In genomic region chr19:16261584-16262370, GRCh38 we compare ENCODE assay signal across 12 cellular contexts.
A peak's percentile ranks its signal among the peaks of the same experiment; 100 is the strongest.
DNase-seq lines count a peak whose midpoint lies in the region; ATAC-seq and TF ChIP-seq lines count a peak whose summit lies in the region.
"Had no signal": no experiment of that assay in that cellular context is flagged by ENCODE, and none has a peak within 500 bp of the region (broad histone marks: within the 10 kb centered on the region; RNA-seq: fewer than 3 reads in every experiment).

No MANE protein-coding gene starts in this region.

- H3K4me1 ChIP-seq in DOHH2 (ENCODE audit: control insufficient read depth, low read length), result peaks cover 75% of the 10 kb centered on the region

- CTCF ChIA-PET in activated CD8-positive, alpha-beta T cell treated with anti-CD3 and anti-CD28 coated beads, Interleukin-2, amount 10 ng/mL, durations not matched to agents 7 days and 5 days (lab: Charles Lee), result interaction anchor here (0.8 to 2.8 kb wide), 4 partner anchors 15 to 121 kb away, joined by 3 to 12 read pairs (median 4); no protein-coding TSS in a partner anchor

- peak overlapping the region; percentile 38 for H3K4me3 ChIP-seq in DOHH2 (ENCODE audit: low read length)
- no peak overlapping the region for H3K4me3 ChIP-seq in WERI-Rb-1 (ENCODE audit: low read depth, low read length)

- H3K4me2 ChIP-seq in DOHH2 (ENCODE audit: low read length), result peak overlapping the region; percentile 50

- POLR2A ChIA-PET in activated CD8-positive, alpha-beta T cell treated with anti-CD3 and anti-CD28 coated beads, Interleukin-2, amount 10 ng/mL, durations not matched to agents 7 days and 5 days (lab: Charles Lee), result interaction anchor here (1.4 to 1.5 kb wide), 2 partner anchors 22 to 63 kb away, joined by 3 to 5 read pairs; no protein-coding TSS in a partner anchor

- peaks cover 41% of the 10 kb centered on the region for H3F3A ChIP-seq in DOHH2 (ENCODE audit: control insufficient read depth, insufficient read depth)

- no peak for ATAC-seq in activated CD8-positive, alpha-beta T cell treated with anti-CD3 and anti-CD28 coated beads, Interleukin-2, amount 10 ng/mL, durations not matched to agents 7 days and 5 days
- ATAC-seq in naive B cell (ENCODE audit: low read depth in 2 of 2), result no peak

- intact Hi-C loops in CD14-positive monocyte (cut with micrococcal nuclease), result no loop called here

- no peak for TF ChIP-seq CTCF in CD14-positive monocyte (IDR thresholded peaks at IDR 0.05)
- TF ChIP-seq CTCF in DOHH2 (IDR thresholded peaks at IDR 0.05; ENCODE audit: low read depth, low read length, poor library complexity, severe bottlenecking), result no peak
- TF ChIP-seq CTCF in WERI-Rb-1 (IDR thresholded peaks at IDR 0.05; ENCODE audit: low read depth, low read length), result no peak

- H3K9me3 Mint-ChIP-seq in CD14-positive monocyte (peaks cover 0 to 9% (median 2%) of the 10 kb centered on the region in 7 donors), naive B cell (no peaks in the 10 kb centered on the region)
- no peaks in the 10 kb centered on the region for H3K9me3 Mint-ChIP-seq in activated CD8-positive, alpha-beta T cell treated with anti-CD3 and anti-CD28 coated beads, Interleukin-2, amount 10 ng/mL, durations not matched to agents 7 days and 5 days (ENCODE audit: insufficient read depth)
- H3K9me3 Mint-ChIP-seq: stimulated activated naive CD8-positive, alpha-beta T cell treated with anti-CD3 and anti-CD28 coated beads, Interleukin-15, Interleukin-2, amounts not matched to agents 100 ng/mL and 50 ng/mL, for 24 hours had no signal

- no peak for DNase-seq in CD14-positive monocyte (ENCODE audit: low spot score)
- peak; percentile 43 for DNase-seq in activated CD8-positive, alpha-beta T cell treated with anti-CD3 and anti-CD28 coated beads, Interleukin-2, amount 10 ng/mL, durations not matched to agents 7 days and 5 days
- DNase-seq in naive B cell, result no peak
- DNase-seq in H4 (ENCODE audit: low spot score), result no peak
- no peak for DNase-seq in WERI-Rb-1
- no peak for DNase-seq in central memory CD4-positive, alpha-beta T cell
- DNase-seq: NCI-H526 treated with DMSO at 0.1 percent for 48 hours; retina; stimulated activated CD4-positive, alpha-beta T cell treated with anti-CD3 and anti-CD28 coated beads, Interleukin-4, amount 100 ng/mL, for 24 hours had no signal

- H3K9me3 ChIP-seq in DOHH2 (ENCODE audit: control insufficient read depth, insufficient read depth, low read length) (no peaks in the 10 kb centered on the region), WERI-Rb-1 (ENCODE audit: severe bottlenecking) (no peaks in the 10 kb centered on the region)

- H3K4me1 Mint-ChIP-seq in CD14-positive monocyte (peaks cover 67% of the 10 kb centered on the region), naive B cell (peaks cover 60 to 97% (median 79%) of the 10 kb centered on the region in 3 donors)
- H3K4me1 Mint-ChIP-seq in activated CD8-positive, alpha-beta T cell treated with anti-CD3 and anti-CD28 coated beads, Interleukin-2, amount 10 ng/mL, durations not matched to agents 7 days and 5 days (ENCODE audit: low read depth), result peaks cover 80% of the 10 kb centered on the region
- H3K4me1 Mint-ChIP-seq: brain had no signal

- H3K79me2 ChIP-seq in DOHH2 (ENCODE audit: control insufficient read depth, low read length), result no peaks in the 10 kb centered on the region

- no peak overlapping the region for H3K27ac ChIP-seq in DOHH2 (ENCODE audit: low read depth, low read length)
- H3K27ac ChIP-seq in WERI-Rb-1, result no peak overlapping the region

- no peaks in the 10 kb centered on the region for H4K20me1 ChIP-seq in DOHH2 (ENCODE audit: control insufficient read depth, insufficient read depth, low read depth, low read length)

- H3K27me3 ChIP-seq in DOHH2 (ENCODE audit: control insufficient read depth, low read length) (no peaks in the 10 kb centered on the region), WERI-Rb-1 (ENCODE audit: insufficient read depth, low read depth, severe bottlenecking) (peaks cover 2% of the 10 kb centered on the region)

- H3K27me3 Mint-ChIP-seq in CD14-positive monocyte (ENCODE audit: low read depth in 3 of 3) (peaks cover 1 to 7% (median 5%) of the 10 kb centered on the region in 3 donors), naive B cell (no peaks in the 10 kb centered on the region)
- peaks cover 21% of the 10 kb centered on the region for H3K27me3 Mint-ChIP-seq in activated CD8-positive, alpha-beta T cell treated with anti-CD3 and anti-CD28 coated beads, Interleukin-2, amount 10 ng/mL, durations not matched to agents 7 days and 5 days (ENCODE audit: low read depth)

- no peaks in the 10 kb centered on the region for H3K9me2 ChIP-seq in DOHH2 (replicated peaks; ENCODE audit: control insufficient read depth, low read length)

- peak overlapping the region in 5 of 7 donors; percentile 35 to 77 (median 66) for H3K27ac Mint-ChIP-seq in CD14-positive monocyte
- peak overlapping the region; percentile 87 for H3K27ac Mint-ChIP-seq in activated CD8-positive, alpha-beta T cell treated with anti-CD3 and anti-CD28 coated beads, Interleukin-2, amount 10 ng/mL, durations not matched to agents 7 days and 5 days
- H3K27ac Mint-ChIP-seq in naive B cell, result peak overlapping the region in 5 of 6 donors; percentile 96 to 98 (median 97)
- H3K27ac Mint-ChIP-seq: stimulated activated naive CD8-positive, alpha-beta T cell treated with anti-CD3 and anti-CD28 coated beads, Interleukin-15, Interleukin-2, amounts not matched to agents 100 ng/mL and 50 ng/mL, for 24 hours had no signal

- H3K36me3 ChIP-seq in DOHH2 (ENCODE audit: control insufficient read depth, low read length), result no peaks in the 10 kb centered on the region
- H3K36me3 ChIP-seq in WERI-Rb-1, result no peaks in the 10 kb centered on the region

- H3K36me3 Mint-ChIP-seq in CD14-positive monocyte, result peaks cover 0 to 4% of the 10 kb centered on the region in 2 donors
- H3K36me3 Mint-ChIP-seq in activated CD8-positive, alpha-beta T cell treated with anti-CD3 and anti-CD28 coated beads, Interleukin-2, amount 10 ng/mL, durations not matched to agents 7 days and 5 days (ENCODE audit: low read depth), result peaks cover 5% of the 10 kb centered on the region
- H3K36me3 Mint-ChIP-seq in naive B cell, result no peaks in the 10 kb centered on the region
- H3K36me3 Mint-ChIP-seq: brain had no signal

- H3K4me3 Mint-ChIP-seq in CD14-positive monocyte (peak overlapping the region in 1 of 2 donors; percentile 67), naive B cell (peak overlapping the region; percentile 66 to 94 (median 79))
- peak overlapping the region; percentile 63 for H3K4me3 Mint-ChIP-seq in activated CD8-positive, alpha-beta T cell treated with anti-CD3 and anti-CD28 coated beads, Interleukin-2, amount 10 ng/mL, durations not matched to agents 7 days and 5 days
- H3K4me3 Mint-ChIP-seq: brain; stimulated activated naive CD8-positive, alpha-beta T cell treated with anti-CD3 and anti-CD28 coated beads, Interleukin-15, Interleukin-2, amounts not matched to agents 100 ng/mL and 50 ng/mL, for 24 hours had no signal
